ENCODE assay signal across 2 cellular contexts in the genomic region with DNA sequence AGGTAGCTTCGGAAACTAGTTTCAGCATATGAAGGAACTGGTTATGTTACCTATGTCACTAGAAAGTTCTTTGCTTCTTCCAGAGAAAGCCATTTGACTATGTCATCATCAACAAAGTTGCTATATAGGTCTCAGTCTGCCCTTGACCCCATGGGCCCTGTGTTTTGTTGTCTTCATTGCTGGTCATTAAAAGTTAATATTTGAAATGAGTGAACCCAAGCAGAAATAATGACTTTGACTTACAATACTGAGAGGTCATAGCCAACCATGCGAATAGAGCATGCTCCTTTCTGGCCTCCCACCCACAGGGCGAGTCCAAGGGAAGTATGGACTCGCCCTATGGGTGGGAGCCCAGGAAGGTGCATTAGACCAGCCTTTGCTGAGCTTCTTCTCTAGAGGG.
TF ChIP-seq lines count a peak whose summit lies in the region.

No MANE protein-coding gene starts in this region.

TF ChIP-seq in GM12878, 131 proteins besides CTCF, POLR2A, EP300 and RAD21 (continued from another document and continues in another):
- TF ChIP-seq, protein P1, sequence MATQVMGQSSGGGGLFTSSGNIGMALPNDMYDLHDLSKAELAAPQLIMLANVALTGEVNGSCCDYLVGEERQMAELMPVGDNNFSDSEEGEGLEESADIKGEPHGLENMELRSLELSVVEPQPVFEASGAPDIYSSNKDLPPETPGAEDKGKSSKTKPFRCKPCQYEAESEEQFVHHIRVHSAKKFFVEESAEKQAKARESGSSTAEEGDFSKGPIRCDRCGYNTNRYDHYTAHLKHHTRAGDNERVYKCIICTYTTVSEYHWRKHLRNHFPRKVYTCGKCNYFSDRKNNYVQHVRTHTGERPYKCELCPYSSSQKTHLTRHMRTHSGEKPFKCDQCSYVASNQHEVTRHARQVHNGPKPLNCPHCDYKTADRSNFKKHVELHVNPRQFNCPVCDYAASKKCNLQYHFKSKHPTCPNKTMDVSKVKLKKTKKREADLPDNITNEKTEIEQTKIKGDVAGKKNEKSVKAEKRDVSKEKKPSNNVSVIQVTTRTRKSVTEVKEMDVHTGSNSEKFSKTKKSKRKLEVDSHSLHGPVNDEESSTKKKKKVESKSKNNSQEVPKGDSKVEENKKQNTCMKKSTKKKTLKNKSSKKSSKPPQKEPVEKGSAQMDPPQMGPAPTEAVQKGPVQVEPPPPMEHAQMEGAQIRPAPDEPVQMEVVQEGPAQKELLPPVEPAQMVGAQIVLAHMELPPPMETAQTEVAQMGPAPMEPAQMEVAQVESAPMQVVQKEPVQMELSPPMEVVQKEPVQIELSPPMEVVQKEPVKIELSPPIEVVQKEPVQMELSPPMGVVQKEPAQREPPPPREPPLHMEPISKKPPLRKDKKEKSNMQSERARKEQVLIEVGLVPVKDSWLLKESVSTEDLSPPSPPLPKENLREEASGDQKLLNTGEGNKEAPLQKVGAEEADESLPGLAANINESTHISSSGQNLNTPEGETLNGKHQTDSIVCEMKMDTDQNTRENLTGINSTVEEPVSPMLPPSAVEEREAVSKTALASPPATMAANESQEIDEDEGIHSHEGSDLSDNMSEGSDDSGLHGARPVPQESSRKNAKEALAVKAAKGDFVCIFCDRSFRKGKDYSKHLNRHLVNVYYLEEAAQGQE (IDR thresholded peaks at IDR 0.05; ENCODE audit: low read depth, low read length), result no peak
- TF ChIP-seq GATAD2B (conservative IDR thresholded peaks at IDR 0.05; ENCODE audit: low read depth), result no peak
- peak; percentile 83 for TF ChIP-seq NR2F1 (conservative IDR thresholded peaks at IDR 0.05)
- TF ChIP-seq ASH2L (IDR thresholded peaks at IDR 0.05; ENCODE audit: borderline replicate concordance, low read depth), result no peak
- TF ChIP-seq, protein P2, sequence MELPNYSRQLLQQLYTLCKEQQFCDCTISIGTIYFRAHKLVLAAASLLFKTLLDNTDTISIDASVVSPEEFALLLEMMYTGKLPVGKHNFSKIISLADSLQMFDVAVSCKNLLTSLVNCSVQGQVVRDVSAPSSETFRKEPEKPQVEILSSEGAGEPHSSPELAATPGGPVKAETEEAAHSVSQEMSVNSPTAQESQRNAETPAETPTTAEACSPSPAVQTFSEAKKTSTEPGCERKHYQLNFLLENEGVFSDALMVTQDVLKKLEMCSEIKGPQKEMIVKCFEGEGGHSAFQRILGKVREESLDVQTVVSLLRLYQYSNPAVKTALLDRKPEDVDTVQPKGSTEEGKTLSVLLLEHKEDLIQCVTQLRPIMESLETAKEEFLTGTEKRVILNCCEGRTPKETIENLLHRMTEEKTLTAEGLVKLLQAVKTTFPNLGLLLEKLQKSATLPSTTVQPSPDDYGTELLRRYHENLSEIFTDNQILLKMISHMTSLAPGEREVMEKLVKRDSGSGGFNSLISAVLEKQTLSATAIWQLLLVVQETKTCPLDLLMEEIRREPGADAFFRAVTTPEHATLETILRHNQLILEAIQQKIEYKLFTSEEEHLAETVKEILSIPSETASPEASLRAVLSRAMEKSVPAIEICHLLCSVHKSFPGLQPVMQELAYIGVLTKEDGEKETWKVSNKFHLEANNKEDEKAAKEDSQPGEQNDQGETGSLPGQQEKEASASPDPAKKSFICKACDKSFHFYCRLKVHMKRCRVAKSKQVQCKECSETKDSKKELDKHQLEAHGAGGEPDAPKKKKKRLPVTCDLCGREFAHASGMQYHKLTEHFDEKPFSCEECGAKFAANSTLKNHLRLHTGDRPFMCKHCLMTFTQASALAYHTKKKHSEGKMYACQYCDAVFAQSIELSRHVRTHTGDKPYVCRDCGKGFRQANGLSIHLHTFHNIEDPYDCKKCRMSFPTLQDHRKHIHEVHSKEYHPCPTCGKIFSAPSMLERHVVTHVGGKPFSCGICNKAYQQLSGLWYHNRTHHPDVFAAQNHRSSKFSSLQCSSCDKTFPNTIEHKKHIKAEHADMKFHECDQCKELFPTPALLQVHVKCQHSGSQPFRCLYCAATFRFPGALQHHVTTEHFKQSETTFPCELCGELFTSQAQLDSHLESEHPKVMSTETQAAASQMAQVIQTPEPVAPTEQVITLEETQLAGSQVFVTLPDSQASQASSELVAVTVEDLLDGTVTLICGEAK (IDR thresholded peaks at IDR 0.05; ENCODE audit: borderline replicate concordance), result no peak
- peak; percentile 20; the same call in 1 of the 2 replicates for TF ChIP-seq MTA2 (IDR thresholded peaks at IDR 0.05; ENCODE audit: low read depth)
- TF ChIP-seq, protein P3, sequence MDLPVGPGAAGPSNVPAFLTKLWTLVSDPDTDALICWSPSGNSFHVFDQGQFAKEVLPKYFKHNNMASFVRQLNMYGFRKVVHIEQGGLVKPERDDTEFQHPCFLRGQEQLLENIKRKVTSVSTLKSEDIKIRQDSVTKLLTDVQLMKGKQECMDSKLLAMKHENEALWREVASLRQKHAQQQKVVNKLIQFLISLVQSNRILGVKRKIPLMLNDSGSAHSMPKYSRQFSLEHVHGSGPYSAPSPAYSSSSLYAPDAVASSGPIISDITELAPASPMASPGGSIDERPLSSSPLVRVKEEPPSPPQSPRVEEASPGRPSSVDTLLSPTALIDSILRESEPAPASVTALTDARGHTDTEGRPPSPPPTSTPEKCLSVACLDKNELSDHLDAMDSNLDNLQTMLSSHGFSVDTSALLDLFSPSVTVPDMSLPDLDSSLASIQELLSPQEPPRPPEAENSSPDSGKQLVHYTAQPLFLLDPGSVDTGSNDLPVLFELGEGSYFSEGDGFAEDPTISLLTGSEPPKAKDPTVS (IDR thresholded peaks at IDR 0.05; ENCODE audit: low read depth, low read length), result no peak
- TF ChIP-seq, protein P4, sequence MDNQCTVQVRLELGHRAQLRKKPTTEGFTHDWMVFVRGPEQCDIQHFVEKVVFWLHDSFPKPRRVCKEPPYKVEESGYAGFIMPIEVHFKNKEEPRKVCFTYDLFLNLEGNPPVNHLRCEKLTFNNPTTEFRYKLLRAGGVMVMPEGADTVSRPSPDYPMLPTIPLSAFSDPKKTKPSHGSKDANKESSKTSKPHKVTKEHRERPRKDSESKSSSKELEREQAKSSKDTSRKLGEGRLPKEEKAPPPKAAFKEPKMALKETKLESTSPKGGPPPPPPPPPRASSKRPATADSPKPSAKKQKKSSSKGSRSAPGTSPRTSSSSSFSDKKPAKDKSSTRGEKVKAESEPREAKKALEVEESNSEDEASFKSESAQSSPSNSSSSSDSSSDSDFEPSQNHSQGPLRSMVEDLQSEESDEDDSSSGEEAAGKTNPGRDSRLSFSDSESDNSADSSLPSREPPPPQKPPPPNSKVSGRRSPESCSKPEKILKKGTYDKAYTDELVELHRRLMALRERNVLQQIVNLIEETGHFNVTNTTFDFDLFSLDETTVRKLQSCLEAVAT (IDR thresholded peaks at IDR 0.05), result no peak
- TF ChIP-seq STAT1 (conservative IDR thresholded peaks at IDR 0.05), result no peak
- TF ChIP-seq ZZZ3 (IDR thresholded peaks at IDR 0.05; ENCODE audit: control insufficient read depth, insufficient read length, low read depth), result no peak

TF ChIP-seq in liver, 16 proteins besides CTCF, POLR2A, EP300 and RAD21 (continued from another document):
- TF ChIP-seq, protein P5, sequence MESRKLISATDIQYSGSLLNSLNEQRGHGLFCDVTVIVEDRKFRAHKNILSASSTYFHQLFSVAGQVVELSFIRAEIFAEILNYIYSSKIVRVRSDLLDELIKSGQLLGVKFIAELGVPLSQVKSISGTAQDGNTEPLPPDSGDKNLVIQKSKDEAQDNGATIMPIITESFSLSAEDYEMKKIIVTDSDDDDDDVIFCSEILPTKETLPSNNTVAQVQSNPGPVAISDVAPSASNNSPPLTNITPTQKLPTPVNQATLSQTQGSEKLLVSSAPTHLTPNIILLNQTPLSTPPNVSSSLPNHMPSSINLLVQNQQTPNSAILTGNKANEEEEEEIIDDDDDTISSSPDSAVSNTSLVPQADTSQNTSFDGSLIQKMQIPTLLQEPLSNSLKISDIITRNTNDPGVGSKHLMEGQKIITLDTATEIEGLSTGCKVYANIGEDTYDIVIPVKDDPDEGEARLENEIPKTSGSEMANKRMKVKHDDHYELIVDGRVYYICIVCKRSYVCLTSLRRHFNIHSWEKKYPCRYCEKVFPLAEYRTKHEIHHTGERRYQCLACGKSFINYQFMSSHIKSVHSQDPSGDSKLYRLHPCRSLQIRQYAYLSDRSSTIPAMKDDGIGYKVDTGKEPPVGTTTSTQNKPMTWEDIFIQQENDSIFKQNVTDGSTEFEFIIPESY (IDR thresholded peaks at IDR 0.05), result no peak
- TF ChIP-seq HNF4A (conservative IDR thresholded peaks at IDR 0.05) (peak in 1 of 2 donors; percentile 83), GABPA (IDR thresholded peaks at IDR 0.05 in 1 of 2, conservative IDR thresholded peaks at IDR 0.05 in 1 of 2) (no peak), SP1 (IDR thresholded peaks at IDR 0.05) (peak; percentile 73), FOXA1 (IDR thresholded peaks at IDR 0.05) (no peak), JUND (IDR thresholded peaks at IDR 0.05) (no peak)
- TF ChIP-seq, protein P1 (IDR thresholded peaks at IDR 0.05), result no peak
TF ChIP-seq in liver: peak in this region for 6.
